In the genomic region with DNA sequence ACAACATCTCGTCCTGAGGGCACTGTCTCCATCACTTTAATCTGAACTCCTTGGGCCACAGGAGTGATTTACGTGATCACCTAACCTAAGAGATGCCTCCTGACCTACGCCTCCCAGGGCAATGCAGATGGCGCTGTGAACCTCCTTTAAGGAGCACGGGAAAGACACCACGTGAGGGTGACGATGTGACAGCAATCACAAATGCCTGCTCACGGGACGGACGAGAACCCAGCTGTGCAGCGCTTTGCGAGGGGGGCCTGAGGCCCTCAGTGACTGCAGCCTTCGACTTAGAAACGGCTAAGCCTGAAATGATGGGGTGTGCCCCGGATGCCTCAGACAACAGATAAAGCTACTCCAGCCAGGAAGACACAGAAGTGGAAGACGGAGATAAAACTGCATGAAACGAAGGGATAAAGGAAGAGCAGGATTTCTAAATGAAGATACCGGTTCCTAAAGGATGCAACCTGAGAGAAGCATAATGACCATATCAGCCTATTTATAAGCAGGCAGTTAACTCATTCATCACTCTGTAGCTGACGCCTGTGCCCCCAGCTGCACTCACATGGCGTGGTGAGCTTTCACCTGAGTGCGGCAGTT, we compare ENCODE assay signal across 22 cellular contexts.
"Had no signal": no experiment of that assay in that cellular context is flagged by ENCODE, and none has a peak within 500 bp of the region (broad histone marks: within the 10 kb centered on the region; RNA-seq: fewer than 3 reads in every experiment).

No MANE protein-coding gene starts in this region.

- H3K4me1 Mint-ChIP-seq: neural crest cell; stimulated activated memory B cell treated with anti-CD40 and anti-IgM and Interleukin-4, amounts not matched to agents 10 μg/mL and 1 μg/mL and 100 μg/mL, for 72 hours had no signal

- H3K27me3 ChIP-seq: esophagus muscularis mucosa, gastrocnemius medialis, heart right ventricle, spleen, testis, tibial nerve, upper lobe of right lung, vagina had no signal

- H3K4me1 ChIP-seq: gastrocnemius medialis, upper lobe of right lung had no signal

- H3K27ac Mint-ChIP-seq: effector memory CD8-positive, alpha-beta T cell; stimulated activated memory B cell treated with anti-CD40 and anti-IgM and Interleukin-4, amounts not matched to agents 10 μg/mL and 1 μg/mL and 100 μg/mL, for 72 hours; stimulated activated naive CD8-positive, alpha-beta T cell treated with anti-CD3 and anti-CD28 coated beads, Interleukin-15, Interleukin-2, amounts not matched to agents 100 ng/mL and 50 ng/mL, for 24 hours had no signal

- H3K27me3 Mint-ChIP-seq: effector memory CD8-positive, alpha-beta T cell; naive thymus-derived CD8-positive, alpha-beta T cell; stimulated activated memory B cell treated with anti-CD40 and anti-IgM and Interleukin-4, amounts not matched to agents 10 μg/mL and 1 μg/mL and 100 μg/mL, for 72 hours; stimulated activated naive CD8-positive, alpha-beta T cell treated with anti-CD3 and anti-CD28 coated beads, Interleukin-15, Interleukin-2, amounts not matched to agents 100 ng/mL and 50 ng/mL, for 24 hours had no signal

- H3K4me3 ChIP-seq: esophagus muscularis mucosa, gastrocnemius medialis, heart right ventricle, mucosa of descending colon, spleen, testis, tibial nerve, upper lobe of right lung, vagina had no signal

- H3K27ac ChIP-seq: epithelial cell of prostate, esophagus muscularis mucosa, gastrocnemius medialis, heart right ventricle, spleen, testis, tibial nerve, upper lobe of right lung, vagina had no signal

- ATAC-seq: effector memory CD8-positive, alpha-beta T cell; gastrocnemius medialis; heart right ventricle; left lobe of liver; mucosa of descending colon; naive thymus-derived CD8-positive, alpha-beta T cell; sciatic nerve; stimulated activated memory B cell treated with anti-CD40 and anti-IgM and Interleukin-4, amounts not matched to agents 10 μg/mL and 1 μg/mL and 100 μg/mL, for 72 hours; upper lobe of right lung had no signal

- DNase-seq: effector memory CD8-positive, alpha-beta T cell; gastrocnemius medialis; heart right ventricle; islet precursor cell; mammary epithelial cell; mucosa of descending colon; naive thymus-derived CD8-positive, alpha-beta T cell; spleen; stimulated activated CD4-positive, alpha-beta T cell treated with anti-CD3 and anti-CD28 coated beads, Interleukin-15, amount 100 ng/mL, for 24 hours; stimulated activated CD4-positive, alpha-beta T cell treated with anti-CD3 and anti-CD28 coated beads, Interleukin-1b, Interleukin-23, amount 100 ng/mL, for 48 hours; stimulated activated CD4-positive, alpha-beta T cell treated with anti-CD3 and anti-CD28 coated beads, Interleukin-4, amount 100 ng/mL, for 24 hours; testis; upper lobe of right lung had no signal

- H3K9me3 Mint-ChIP-seq: effector memory CD8-positive, alpha-beta T cell; naive thymus-derived CD8-positive, alpha-beta T cell; neural crest cell; stimulated activated naive CD8-positive, alpha-beta T cell treated with anti-CD3 and anti-CD28 coated beads, Interleukin-15, Interleukin-2, amounts not matched to agents 100 ng/mL and 50 ng/mL, for 24 hours had no signal

- H3K4me3 Mint-ChIP-seq: effector memory CD8-positive, alpha-beta T cell; naive thymus-derived CD8-positive, alpha-beta T cell; neural crest cell; stimulated activated memory B cell treated with anti-CD40 and anti-IgM and Interleukin-4, amounts not matched to agents 10 μg/mL and 1 μg/mL and 100 μg/mL, for 72 hours; stimulated activated naive CD8-positive, alpha-beta T cell treated with anti-CD3 and anti-CD28 coated beads, Interleukin-15, Interleukin-2, amounts not matched to agents 100 ng/mL and 50 ng/mL, for 24 hours had no signal

- H3K9me3 ChIP-seq: esophagus muscularis mucosa, gastrocnemius medialis, heart right ventricle, mucosa of descending colon, spleen, testis, tibial nerve, upper lobe of right lung, vagina had no signal
